In genomic region chr5:8908055-8908683, GRCh38 we compare ENCODE assay signal across 9 cellular contexts.
DNase-seq lines count a peak whose midpoint lies in the region; ATAC-seq and TF ChIP-seq lines count a peak whose summit lies in the region.
"Had no signal": no experiment of that assay in that cellular context is flagged by ENCODE, and none has a peak within 500 bp of the region (broad histone marks: within the 10 kb centered on the region; RNA-seq: fewer than 3 reads in every experiment).

No MANE protein-coding gene starts in this region.

- no TSS peak for BruUV-seq in mammary epithelial cell (replicated peaks; lab: Mats Ljungman, UMichigan)

- no peak overlapping the region for H2AFZ ChIP-seq in GM23248
- no peak overlapping the region for H2AFZ ChIP-seq in mammary epithelial cell (ENCODE audit: low read depth, low read length)
- H2AFZ ChIP-seq in neural progenitor cell (replicated peaks), result peak overlapping the region; percentile 87

- peaks cover 36% of the 10 kb centered on the region for H3K4me1 ChIP-seq in GM23248 (ENCODE audit: insufficient read depth)
- peaks cover 42% of the 10 kb centered on the region for H3K4me1 ChIP-seq in mammary epithelial cell (ENCODE audit: insufficient read depth, low read length)
- H3K4me1 ChIP-seq in neural progenitor cell, result no peaks in the 10 kb centered on the region

- no peaks in the 10 kb centered on the region for H3K36me3 Mint-ChIP-seq in activated CD4-positive, alpha-beta T cell treated with anti-CD3 and anti-CD28 coated beads, Interleukin-2, amount 10 ng/mL, durations not matched to agents 24 days and 14 days (ENCODE audit: low read depth)
- no peaks in the 10 kb centered on the region for H3K36me3 Mint-ChIP-seq in neural progenitor cell
- no peaks in the 10 kb centered on the region for H3K36me3 Mint-ChIP-seq in immature natural killer cell
- H3K36me3 Mint-ChIP-seq: stimulated activated effector memory CD8-positive, alpha-beta T cell treated with anti-CD3 and anti-CD28 coated beads, Interleukin-12 subunit alpha, Interleukin-12 subunit beta, amount 100 ng/mL, for 72 hours had no signal

- no peak for ATAC-seq in HG03196 (IDR thresholded peaks at IDR 0.05; ENCODE audit: unreplicated experiment)
- ATAC-seq: stimulated activated effector memory CD8-positive, alpha-beta T cell treated with anti-CD3 and anti-CD28 coated beads, Interleukin-12 subunit alpha, Interleukin-12 subunit beta, amount 100 ng/mL, for 72 hours had no signal

- H3K9me3 Mint-ChIP-seq in activated CD4-positive, alpha-beta T cell treated with anti-CD3 and anti-CD28 coated beads, Interleukin-2, amount 10 ng/mL, durations not matched to agents 24 days and 14 days, result no peaks in the 10 kb centered on the region
- H3K9me3 Mint-ChIP-seq in neural progenitor cell (peaks cover 2% of the 10 kb centered on the region), immature natural killer cell (peaks cover 5 to 48% (median 18%) of the 10 kb centered on the region in 6 donors)

- H3K9me2 ChIP-seq in GM23248 (ENCODE audit: insufficient read depth), result no peaks in the 10 kb centered on the region

- H3K27ac Mint-ChIP-seq in activated CD4-positive, alpha-beta T cell treated with anti-CD3 and anti-CD28 coated beads, Interleukin-2, amount 10 ng/mL, durations not matched to agents 24 days and 14 days, result no peak overlapping the region
- H3K27ac Mint-ChIP-seq in neural progenitor cell, result no peak overlapping the region
- no peak overlapping the region for H3K27ac Mint-ChIP-seq in immature natural killer cell
- H3K27ac Mint-ChIP-seq: stimulated activated effector memory CD8-positive, alpha-beta T cell treated with anti-CD3 and anti-CD28 coated beads, Interleukin-12 subunit alpha, Interleukin-12 subunit beta, amount 100 ng/mL, for 72 hours had no signal

- H3K36me3 ChIP-seq in GM23248 (ENCODE audit: low read depth) (no peaks in the 10 kb centered on the region), mammary epithelial cell (ENCODE audit: insufficient read depth, low read length) (no peaks in the 10 kb centered on the region), neural progenitor cell (no peaks in the 10 kb centered on the region)

- no peak overlapping the region for H3K4me3 Mint-ChIP-seq in activated CD4-positive, alpha-beta T cell treated with anti-CD3 and anti-CD28 coated beads, Interleukin-2, amount 10 ng/mL, durations not matched to agents 24 days and 14 days
- no peak overlapping the region for H3K4me3 Mint-ChIP-seq in neural progenitor cell
- no peak overlapping the region for H3K4me3 Mint-ChIP-seq in immature natural killer cell
- H3K4me3 Mint-ChIP-seq: stimulated activated effector memory CD8-positive, alpha-beta T cell treated with anti-CD3 and anti-CD28 coated beads, Interleukin-12 subunit alpha, Interleukin-12 subunit beta, amount 100 ng/mL, for 72 hours had no signal

- intact Hi-C loops in activated CD4-positive, alpha-beta T cell treated with anti-CD3 and anti-CD28 coated beads, Interleukin-2, amount 10 ng/mL, durations not matched to agents 24 days and 14 days (cut with micrococcal nuclease), result no loop called here
- intact Hi-C loops in mammary epithelial cell (cut with micrococcal nuclease), result loop anchor here (10.0 kb wide), 1 partner anchor 107 kb away; no protein-coding TSS in a partner anchor

- H3K27ac ChIP-seq in GM23248 (no peak overlapping the region), mammary epithelial cell (ENCODE audit: insufficient read depth, low read depth, low read length) (peak overlapping the region; percentile 100), neural progenitor cell (no peak overlapping the region)

- no peaks in the 10 kb centered on the region for H3K4me1 Mint-ChIP-seq in activated CD4-positive, alpha-beta T cell treated with anti-CD3 and anti-CD28 coated beads, Interleukin-2, amount 10 ng/mL, durations not matched to agents 24 days and 14 days
- H3K4me1 Mint-ChIP-seq in neural progenitor cell (no peaks in the 10 kb centered on the region), immature natural killer cell (no peaks in the 10 kb centered on the region)
- H3K4me1 Mint-ChIP-seq: stimulated activated effector memory CD8-positive, alpha-beta T cell treated with anti-CD3 and anti-CD28 coated beads, Interleukin-12 subunit alpha, Interleukin-12 subunit beta, amount 100 ng/mL, for 72 hours had no signal

- H3K27me3 ChIP-seq in GM23248 (replicated peaks; ENCODE audit: insufficient read depth) (no peaks in the 10 kb centered on the region), mammary epithelial cell (ENCODE audit: insufficient read depth, low read length) (no peaks in the 10 kb centered on the region), neural progenitor cell (peaks cover 4% of the 10 kb centered on the region)

- no peaks in the 10 kb centered on the region for H3K27me3 Mint-ChIP-seq in activated CD4-positive, alpha-beta T cell treated with anti-CD3 and anti-CD28 coated beads, Interleukin-2, amount 10 ng/mL, durations not matched to agents 24 days and 14 days
- H3K27me3 Mint-ChIP-seq in neural progenitor cell (ENCODE audit: insufficient read depth, low read depth) (peaks cover 4% of the 10 kb centered on the region), immature natural killer cell (ENCODE audit: low read depth in 3 of 3) (peaks cover 0 to 2% (median 0%) of the 10 kb centered on the region in 3 donors)

- H3K79me2 ChIP-seq in GM23248 (ENCODE audit: insufficient read depth), result no peaks in the 10 kb centered on the region
- H3K79me2 ChIP-seq in mammary epithelial cell (ENCODE audit: insufficient read depth, low read length), result no peaks in the 10 kb centered on the region
- H3K79me2 ChIP-seq in neural progenitor cell (ENCODE audit: low read depth), result no peaks in the 10 kb centered on the region

- TF ChIP-seq CTCF in mammary epithelial cell (conservative IDR thresholded peaks at IDR 0.05 in 1 of 2, IDR thresholded peaks at IDR 0.05 in 1 of 2; ENCODE audit: extremely low read depth in 1 of 2, insufficient read depth in 1 of 2, low read depth in 1 of 2, low read length in 2 of 2) (peak; percentile 74 to 89), neural progenitor cell (IDR thresholded peaks at IDR 0.05) (peak; percentile 94)

- DNase-seq in activated CD4-positive, alpha-beta T cell treated with anti-CD3 and anti-CD28 coated beads, Interleukin-2, amount 10 ng/mL, durations not matched to agents 24 days and 14 days, result peak; percentile 66
- no peak for DNase-seq in activated CD4-positive, alpha-beta T cell treated with anti-CD3 and anti-CD28 coated beads, Interleukin-2, amount 50 U/mL, for 1 hour
- DNase-seq in GM23248 (peak; percentile 41), NCI-H1694 treated with DMSO at 0.1 percent for 48 hours (lab: John Stamatoyannopoulos, UW) (peak; percentile 29), mammary epithelial cell (peak; percentile 17), neural progenitor cell (ENCODE audit: low spot score) (peak; percentile 64), immature natural killer cell (no peak)

- H3F3A ChIP-seq in GM23248 (ENCODE audit: insufficient read depth) (peaks cover 12% of the 10 kb centered on the region), neural progenitor cell (ENCODE audit: low read depth) (no peaks in the 10 kb centered on the region)

- dilution Hi-C loops in mammary epithelial cell (cut with HindIII; ENCODE audit: low sequenced_read_pairs), result no loop called here

- H3K9ac ChIP-seq in GM23248 (no peak overlapping the region), mammary epithelial cell (ENCODE audit: insufficient read depth, low read length) (peak overlapping the region; percentile 57), neural progenitor cell (no peak overlapping the region)

- H3K9me3 ChIP-seq in GM23248 (ENCODE audit: low read depth) (no peaks in the 10 kb centered on the region), mammary epithelial cell (replicated peaks; ENCODE audit: insufficient read depth, low read length) (no peaks in the 10 kb centered on the region), neural progenitor cell (ENCODE audit: low read depth) (no peaks in the 10 kb centered on the region)

- CTCF ChIA-PET in mammary epithelial cell (lab: Charles Lee; ENCODE audit: low non-redundant PET), result interaction anchor here (0.6 kb wide), 1 partner anchor 249 kb away, joined by 5 read pairs; no protein-coding TSS in a partner anchor

- H3K4me3 ChIP-seq in GM23248 (no peak overlapping the region), mammary epithelial cell (replicated peaks in 1 of 3; ENCODE audit: insufficient read depth in 1 of 3, low read depth in 2 of 3, low read length in 3 of 3) (no peak overlapping the region), neural progenitor cell (no peak overlapping the region)

- H4K20me1 ChIP-seq in GM23248 (ENCODE audit: insufficient read depth) (no peaks in the 10 kb centered on the region), mammary epithelial cell (ENCODE audit: insufficient read depth, low read length) (no peaks in the 10 kb centered on the region), neural progenitor cell (ENCODE audit: low read depth) (no peaks in the 10 kb centered on the region)

- in situ Hi-C loops in GM23248 (cut with MboI) (no loop called here), mammary epithelial cell (cut with MboI; ENCODE audit: low sequenced_read_pairs in 2 of 2) (no loop called here)

- WGBS in GM23248 (ENCODE audit: low coverage in 1 of 2, low lambda C conversion rate in 2 of 2, missing lambda C conversion rate in 2 of 2), 2 experiments, result 65 to 75% methylated on average over 7 of the region's 7 CpGs
- whole genome bisulfite sequencing in mammary epithelial cell (ENCODE audit: low coverage, missing lambda C conversion rate), result 80% methylated on average over 7 of the region's 7 CpGs

- H3K4me2 ChIP-seq in GM23248 (ENCODE audit: unreplicated experiment) (peak overlapping the region; percentile 70), mammary epithelial cell (ENCODE audit: insufficient read depth, low read depth, low read length) (peak overlapping the region; percentile 74), neural progenitor cell (no peak overlapping the region)

Comparison
In these comparisons a context has a peak if more than half of its experiments do, and no peak if none do; other contexts are left out.
1. DNase-seq: peak in activated CD4-positive, alpha-beta T cell treated with anti-CD3 and anti-CD28 coated beads, Interleukin-2, amount 10 ng/mL, durations not matched to agents 24 days and 14 days (single experiment), GM23248 (single experiment), NCI-H1694 treated with DMSO at 0.1 percent for 48 hours (single experiment), mammary epithelial cell (single experiment) and neural progenitor cell (single experiment); none in activated CD4-positive, alpha-beta T cell treated with anti-CD3 and anti-CD28 coated beads, Interleukin-2, amount 50 U/mL, for 1 hour (single experiment) and immature natural killer cell (0 of 3).